10 cellular contexts compared by ENCODE assay signal in genomic region chr15:95235033-95235432, GRCh38.
"Had no signal": no experiment of that assay in that cellular context is flagged by ENCODE, and none has a peak within 500 bp of the region (broad histone marks: within the 10 kb centered on the region; RNA-seq: fewer than 3 reads in every experiment).

No MANE protein-coding gene starts in this region.

- H3K36me3 Mint-ChIP-seq: IgD-negative memory B cell had no signal

- H2AFZ ChIP-seq: GM23338 had no signal

- H3K27ac Mint-ChIP-seq: GM23338, HFFc6, IgD-negative memory B cell had no signal

- H3K27ac ChIP-seq: HL-60 had no signal

- H3K4me3 ChIP-seq: GM23338 had no signal

- DNase-seq: H9, HCEC 1CT, HFFc6, KG1 had no signal

- FAIRE-seq: H1, H54, HepG2 had no signal

- H3K4me2 ChIP-seq: GM23338 had no signal

- H3K4me3 Mint-ChIP-seq: GM23338, H9, HFFc6, IgD-negative memory B cell had no signal

- H3K27me3 Mint-ChIP-seq: IgD-negative memory B cell had no signal

- H3K4me1 Mint-ChIP-seq: GM23338, H9, IgD-negative memory B cell had no signal
